In the genomic region with DNA sequence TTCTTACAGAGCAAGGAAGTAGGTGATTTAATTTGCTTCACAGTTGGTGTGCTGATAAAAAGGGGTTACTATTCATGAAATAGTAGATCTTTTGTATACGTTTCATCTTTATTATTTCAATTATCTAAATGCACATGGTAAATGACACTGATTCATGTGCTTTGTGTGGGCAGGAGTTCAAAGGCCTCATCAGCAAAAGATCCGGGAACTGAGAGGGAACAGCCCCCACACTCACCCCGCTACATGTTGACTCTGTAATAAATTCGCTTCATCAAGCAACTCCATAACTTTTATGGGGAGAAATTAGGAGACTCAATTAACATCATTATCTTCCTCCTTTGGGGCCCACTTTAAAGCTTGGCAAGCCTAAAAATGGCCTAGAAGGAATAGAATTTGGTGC, we compare ENCODE assay signal across 27 cellular contexts.
"Had no signal": no experiment of that assay in that cellular context is flagged by ENCODE, and none has a peak within 500 bp of the region (broad histone marks: within the 10 kb centered on the region; RNA-seq: fewer than 3 reads in every experiment).

No MANE protein-coding gene starts in this region.

- H3K36me3 Mint-ChIP-seq: natural killer cell treated with Interleukin-12 subunit alpha and Interleukin-12 subunit beta and Interleukin-15 and Interleukin-18, amount 100 ng/mL, for 72 hours; neural progenitor cell had no signal

- H3K27ac Mint-ChIP-seq: naive thymus-derived CD4-positive, alpha-beta T cell; natural killer cell treated with Interleukin-12 subunit alpha and Interleukin-12 subunit beta and Interleukin-15 and Interleukin-18, amount 100 ng/mL, for 72 hours; neural progenitor cell; stimulated activated memory B cell treated with anti-CD40 and anti-IgM and Interleukin-4, amounts not matched to agents 10 μg/mL and 1 μg/mL and 100 μg/mL, for 72 hours; stimulated activated naive CD8-positive, alpha-beta T cell treated with anti-CD3 and anti-CD28 coated beads, Interleukin-15, amount 100 ng/mL, for 72 hours; type B pancreatic cell had no signal

- H3K27me3 Mint-ChIP-seq: naive thymus-derived CD4-positive, alpha-beta T cell; natural killer cell treated with Interleukin-12 subunit alpha and Interleukin-12 subunit beta and Interleukin-15 and Interleukin-18, amount 100 ng/mL, for 72 hours; stimulated activated memory B cell treated with anti-CD40 and anti-IgM and Interleukin-4, amounts not matched to agents 10 μg/mL and 1 μg/mL and 100 μg/mL, for 72 hours; stimulated activated naive CD8-positive, alpha-beta T cell treated with anti-CD3 and anti-CD28 coated beads, Interleukin-15, amount 100 ng/mL, for 72 hours had no signal

- H3K27ac ChIP-seq: left ventricle myocardium inferior, neural progenitor cell, neutrophil, parathyroid adenoma, psoas muscle, right lobe of liver, tibial nerve, vagina had no signal

- H3K4me1 Mint-ChIP-seq: stimulated activated naive CD8-positive, alpha-beta T cell treated with anti-CD3 and anti-CD28 coated beads, Interleukin-15, amount 100 ng/mL, for 72 hours had no signal

- H3K9me3 Mint-ChIP-seq: immature natural killer cell; naive thymus-derived CD4-positive, alpha-beta T cell; natural killer cell treated with Interleukin-12 subunit alpha and Interleukin-12 subunit beta and Interleukin-15 and Interleukin-18, amount 100 ng/mL, for 72 hours; neural progenitor cell; stimulated activated memory B cell treated with anti-CD40 and anti-IgM and Interleukin-4, amounts not matched to agents 10 μg/mL and 1 μg/mL and 100 μg/mL, for 72 hours; stimulated activated naive CD8-positive, alpha-beta T cell treated with anti-CD3 and anti-CD28 coated beads, Interleukin-15, amount 100 ng/mL, for 72 hours; type B pancreatic cell had no signal

- H3K4me3 Mint-ChIP-seq: immature natural killer cell; naive thymus-derived CD4-positive, alpha-beta T cell; natural killer cell treated with Interleukin-12 subunit alpha and Interleukin-12 subunit beta and Interleukin-15 and Interleukin-18, amount 100 ng/mL, for 72 hours; neural progenitor cell; stimulated activated memory B cell treated with anti-CD40 and anti-IgM and Interleukin-4, amounts not matched to agents 10 μg/mL and 1 μg/mL and 100 μg/mL, for 72 hours; stimulated activated naive CD8-positive, alpha-beta T cell treated with anti-CD3 and anti-CD28 coated beads, Interleukin-15, amount 100 ng/mL, for 72 hours; type B pancreatic cell had no signal

- DNase-seq: hypothalamus; immature natural killer cell; kidney; left colon; left ventricle myocardium inferior; mesendoderm; midbrain; mucosa of descending colon; naive thymus-derived CD4-positive, alpha-beta T cell; occipital lobe; psoas muscle; right lobe of liver; stimulated activated CD4-positive, alpha-beta T cell treated with anti-CD3 and anti-CD28 coated beads, Interleukin-1b, Interleukin-23, amount 100 ng/mL, for 48 hours; stimulated activated CD4-positive, alpha-beta T cell treated with anti-CD3 and anti-CD28 coated beads, Interleukin-2, amount 100 ng/mL, for 48 hours; stimulated activated CD4-positive, alpha-beta T cell treated with anti-CD3 and anti-CD28 coated beads, Interleukin-4, amount 100 ng/mL, for 4 hours; stimulated activated CD8-positive, alpha-beta memory T cell treated with anti-CD3 and anti-CD28 coated beads, Interleukin-4, amount 100 ng/mL, for 48 hours; stimulated activated naive CD4-positive, alpha-beta T cell treated with Interleukin-2 at 50 U/mL for 16 hours; stimulated activated naive CD8-positive, alpha-beta T cell treated with anti-CD3 and anti-CD28 coated beads, Interleukin-15, amount 100 ng/mL, for 72 hours; substantia nigra had no signal
